In genomic region chr3:58560771-58561311, GRCh38 we compare ENCODE assay signal across 11 cellular contexts. TPM values are rescaled to one million over a fixed set of nuclear protein-coding genes. Genes with fewer than 3 reads are reported as not detected.
DNase-seq lines count a peak whose midpoint lies in the region; ATAC-seq and TF ChIP-seq lines count a peak whose summit lies in the region.
"Had no signal": no experiment of that assay in that cellular context is flagged by ENCODE, and none has a peak within 500 bp of the region (broad histone marks: within the 10 kb centered on the region; RNA-seq: fewer than 3 reads in every experiment).

No MANE protein-coding gene starts in this region.

- WGBS in IMR-90 (ENCODE audit: extremely low coverage in 2 of 2, insufficient read length in 1 of 2), 2 experiments, result 29% methylated on average over 3 of the region's 12 CpGs; no CpG with 5 or more reads in 1 of the 2 experiments
- whole genome bisulfite sequencing in body of pancreas, 2 donors, result 72 to 75% methylated on average over 12 of the region's 12 CpGs

- H3K36me3 ChIP-seq in IMR-90 (ENCODE audit: control insufficient read depth, insufficient read depth, low read length) (no peaks in the 10 kb centered on the region), body of pancreas (replicated peaks in 1 of 2; ENCODE audit: insufficient read depth in 1 of 2, low read depth in 2 of 2) (no peaks in the 10 kb centered on the region), Peyer's patch (no peaks in the 10 kb centered on the region)

- no peak; the same call in 1 of the 2 replicates for TF ChIP-seq POLR2A in IMR-90 (IDR thresholded peaks at IDR 0.05; ENCODE audit: low read depth, low read length)
- no peak for TF ChIP-seq POLR2A in body of pancreas (IDR thresholded peaks at IDR 0.05)
- no peak for TF ChIP-seq POLR2A in Peyer's patch (IDR thresholded peaks at IDR 0.05)

- peak overlapping the region; percentile 70 for H2BK5ac ChIP-seq in IMR-90 (ENCODE audit: low read depth, low read length, poor library complexity, severe bottlenecking)

- H2BK20ac ChIP-seq in IMR-90 (ENCODE audit: low read depth, low read length), result peak overlapping the region; percentile 95

- no peaks in the 10 kb centered on the region for H3K9me3 ChIP-seq in IMR-90 (ENCODE audit: control insufficient read depth, insufficient read depth, low read length)
- H3K9me3 ChIP-seq in body of pancreas, result no peaks in the 10 kb centered on the region
- no peaks in the 10 kb centered on the region for H3K9me3 ChIP-seq in Peyer's patch

- peak overlapping the region; percentile 55; the same call in 1 of the 2 replicates for H3K56ac ChIP-seq in IMR-90 (ENCODE audit: extremely low read depth, insufficient read depth, low read length)

- peak overlapping the region; percentile 84; the same call in 2 of the 3 replicates for H2BK15ac ChIP-seq in IMR-90 (ENCODE audit: low read depth, low read length)

- peak overlapping the region; percentile 89 for H2AK9ac ChIP-seq in IMR-90 (replicated peaks; ENCODE audit: low read depth, low read length, poor library complexity)

- BruUV-seq in IMR-90 (replicated peaks; lab: Mats Ljungman, UMichigan), result no TSS peak

- peak; percentile 91 for ATAC-seq in IMR-90 (ENCODE audit: low read depth)
- ATAC-seq in body of pancreas, result peak; percentile 74
- ATAC-seq in HG02798 (IDR thresholded peaks at IDR 0.05; ENCODE audit: poor library complexity, unreplicated experiment), result no peak

- CTCF ChIA-PET in IMR-90 (lab: Yijun Ruan, JAX), result interaction anchor here (0.6 to 1.5 kb wide), 9 partner anchors 8 to 1299 kb away, joined by 3 to 15 read pairs (median 4); no protein-coding TSS in a partner anchor

- H3K14ac ChIP-seq in IMR-90 (replicated peaks; ENCODE audit: low read depth, low read length), result peak overlapping the region; percentile 90

- TF ChIP-seq RAD21 in IMR-90 (IDR thresholded peaks at IDR 0.05; ENCODE audit: low read length), result peak; percentile 90

- peaks cover 4% of the 10 kb centered on the region; the same call in 1 of the 2 replicates for H3K4me1 ChIP-seq in IMR-90 (ENCODE audit: control insufficient read depth, insufficient read depth, low read length)
- peaks cover 5% of the 10 kb centered on the region for H3K4me1 ChIP-seq in body of pancreas
- no peaks in the 10 kb centered on the region for H3K4me1 ChIP-seq in Peyer's patch

- no peaks in the 10 kb centered on the region for H3K79me1 ChIP-seq in IMR-90 (ENCODE audit: low read depth in 1 of 2, low read length in 2 of 2)

- H4K5ac ChIP-seq in IMR-90 (ENCODE audit: low read depth, low read length), result peak overlapping the region; percentile 41; the same call in 1 of the 2 replicates

- H4K91ac ChIP-seq in IMR-90 (ENCODE audit: insufficient read depth, low read depth, low read length), result peak overlapping the region; percentile 99

- H2BK120ac ChIP-seq in IMR-90 (ENCODE audit: low read depth, low read length), result peak overlapping the region; percentile 97

- H3K9me1 ChIP-seq in IMR-90 (ENCODE audit: insufficient read depth, low read length), result peaks cover 14% of the 10 kb centered on the region

- peak overlapping the region; percentile 78; the same call in 1 of the 2 replicates for H3K18ac ChIP-seq in IMR-90 (ENCODE audit: low read depth, low read length)

- DNase-seq in AG20443 (ENCODE audit: low spot score), result peak; percentile 90
- peak; percentile 98 for DNase-seq in IMR-90
- DNase-seq in body of pancreas, result peak in 1 of 4 donors; percentile 43
- peak; percentile 97 for DNase-seq in kidney glomerular epithelial cell (lab: John Stamatoyannopoulos, UW)
- DNase-seq in NCI-H128 (lab: John Stamatoyannopoulos, UW; ENCODE audit: unreplicated experiment), result no peak
- DNase-seq in GF-D8 (lab: John Stamatoyannopoulos, UW), result no peak
- no peak for DNase-seq in Peyer's patch
- DNase-seq: activated naive CD8-positive, alpha-beta T cell treated with anti-CD3 and anti-CD28 coated beads, Interleukin-2, amount 10 ng/mL, durations not matched to agents 7 days and 5 days; MM.1S had no signal

- dilution Hi-C loops in IMR-90 (cut with HindIII; ENCODE audit: low sequenced_read_pairs, unreplicated experiment), result no loop called here

- peak overlapping the region; percentile 96 for H3K4ac ChIP-seq in IMR-90 (ENCODE audit: low read depth, low read length)

- no peak overlapping the region for H3K4me3 ChIP-seq in IMR-90 (ENCODE audit: insufficient read depth, low read depth, low read length)
- no peak overlapping the region for H3K4me3 ChIP-seq in body of pancreas
- H3K4me3 ChIP-seq in Peyer's patch, result no peak overlapping the region
- H3K4me3 ChIP-seq: skin epidermis had no signal

- peak overlapping the region; percentile 92 for H2AK5ac ChIP-seq in IMR-90 (ENCODE audit: low read depth, low read length)

- peak overlapping the region; percentile 40; the same call in 1 of the 2 replicates for H3K23ac ChIP-seq in IMR-90 (ENCODE audit: low read depth, low read length)

- H4K20me1 ChIP-seq in IMR-90 (ENCODE audit: insufficient read depth, low read length), result no peaks in the 10 kb centered on the region

- POLR2A ChIA-PET in IMR-90 (lab: Charles Lee; ENCODE audit: unreplicated experiment), result no interaction called here

- H2AFZ ChIP-seq in IMR-90 (replicated peaks; ENCODE audit: low read length, poor library complexity), result no peak overlapping the region

- H3K4me2 ChIP-seq in IMR-90 (ENCODE audit: low read depth, low read length), result no peak overlapping the region

- no peak overlapping the region for H3K9ac ChIP-seq in IMR-90 (ENCODE audit: low read depth, low read length)

- H4K8ac ChIP-seq in IMR-90 (ENCODE audit: low read depth in 2 of 2, low read length in 2 of 2), result peak overlapping the region in 1 of 2 experiments; percentile 84; a peak in 3 of 4 replicates

- peak overlapping the region; percentile 81 for H3K27ac ChIP-seq in IMR-90 (ENCODE audit: insufficient read depth, low read length)
- no peak overlapping the region for H3K27ac ChIP-seq in body of pancreas
- no peak overlapping the region for H3K27ac ChIP-seq in Peyer's patch
- H3K27ac ChIP-seq: skin epidermis had no signal

- peak; percentile 88 for TF ChIP-seq CTCF in IMR-90 (conservative IDR thresholded peaks at IDR 0.05; ENCODE audit: low read depth, low read length)
- peak in 3 of 7 experiments; percentile 23 to 38 (median 26) for TF ChIP-seq CTCF in body of pancreas (IDR thresholded peaks at IDR 0.05)
- peak in 2 of 6 experiments; percentile 9 to 25 for TF ChIP-seq CTCF in Peyer's patch (IDR thresholded peaks at IDR 0.05)

- no peaks in the 10 kb centered on the region for H3K27me3 ChIP-seq in IMR-90 (ENCODE audit: control insufficient read depth, insufficient read depth, low read length)
- no peaks in the 10 kb centered on the region for H3K27me3 ChIP-seq in body of pancreas
- no peaks in the 10 kb centered on the region for H3K27me3 ChIP-seq in Peyer's patch

- in situ Hi-C loops in IMR-90 (cut with MboI; ENCODE audit: low sequenced_read_pairs), result loop anchor here (5.0 to 25.0 kb wide), 2 partner anchors 66 to 426 kb away; no protein-coding TSS in a partner anchor

- intact Hi-C loops in IMR-90 (cut with micrococcal nuclease), result loop anchor here (2.0 to 10.0 kb wide), 5 partner anchors 70 to 1074 kb away; no protein-coding TSS in a partner anchor
- intact Hi-C loops in body of pancreas (cut with DNase I), result no loop called here

TF ChIP-seq in IMR-90, 13 proteins besides CTCF, POLR2A, EP300 and RAD21:
- peak; percentile 95 for TF ChIP-seq BHLHE40 (IDR thresholded peaks at IDR 0.05; ENCODE audit: low read depth, low read length)
- TF ChIP-seq MAFK (IDR thresholded peaks at IDR 0.05; ENCODE audit: low read depth, low read length), result no peak
- peak; percentile 66 for TF ChIP-seq SMC3 (IDR thresholded peaks at IDR 0.05; ENCODE audit: low read depth, low read length)
- TF ChIP-seq USF2 (IDR thresholded peaks at IDR 0.05; ENCODE audit: low read depth, low read length), result peak; percentile 52; the same call in 1 of the 2 replicates
- TF ChIP-seq CEBPB (IDR thresholded peaks at IDR 0.05; ENCODE audit: low read depth, low read length), result peak; percentile 12; the same call in 1 of the 2 replicates
- TF ChIP-seq RCOR1 (IDR thresholded peaks at IDR 0.05; ENCODE audit: insufficient replicate concordance, low read length), result no peak
- no peak for TF ChIP-seq MAZ (IDR thresholded peaks at IDR 0.05; ENCODE audit: borderline replicate concordance, low read depth, low read length)
- TF ChIP-seq RFX5 (IDR thresholded peaks at IDR 0.05; ENCODE audit: low read depth, low read length), result no peak

RNA-seq across cellular contexts. Expression of gene FAM107A, which starts 16.4 kb away (rescaled TPM):
- total RNA-seq in IMR-90 (2012; rRNA removed) (not detected in 2 replicates), body of pancreas (10 to 100 TPM; 14.5 to 26.4 TPM), Peyer's patch (10 to 100 TPM; 11.0 to 93.3 (median 24.3) TPM)
- polyA plus RNA-seq in IMR-90 (2012; rRNA removed), result not detected in 2 replicates
- polyA plus RNA-seq in IMR-90 (2012; cell fraction: cytosol; rRNA removed), result not detected in 2 replicates
- 0.05 and 0.07 TPM in 2 replicates for polyA plus RNA-seq in IMR-90 (2012; cell fraction: nucleus; rRNA removed; ENCODE audit: low replicate concordance)
- total RNA-seq: activated naive CD8-positive, alpha-beta T cell treated with anti-CD3 and anti-CD28 coated beads, Interleukin-2, amount 10 ng/mL, durations not matched to agents 7 days and 5 days had no signal

RNA-seq across cellular contexts. Expression of gene ACOX2, which starts 23.9 kb away (rescaled TPM):
- total RNA-seq in IMR-90 (2012; rRNA removed), result 15.6 and 17.8 TPM in 2 replicates
- 26.8 and 32.9 TPM in 2 replicates for polyA plus RNA-seq in IMR-90 (2012; rRNA removed)
- 17.9 and 19.5 TPM in 2 replicates for polyA plus RNA-seq in IMR-90 (2012; cell fraction: cytosol; rRNA removed)
- polyA plus RNA-seq in IMR-90 (2012; cell fraction: nucleus; rRNA removed; ENCODE audit: low replicate concordance), result 137 and 183 TPM in 2 replicates
- 1 to 10 TPM; 2.3 to 5.9 TPM for total RNA-seq in body of pancreas
- 100 to 1,000 TPM in 3 of 4 donors, 10 to 100 TPM in 1; 54.5 to 162 (median 142) TPM for total RNA-seq in Peyer's patch
- total RNA-seq: activated naive CD8-positive, alpha-beta T cell treated with anti-CD3 and anti-CD28 coated beads, Interleukin-2, amount 10 ng/mL, durations not matched to agents 7 days and 5 days had no signal

Comparison
In these comparisons a context has a peak if more than half of its experiments do, and no peak if none do; other contexts are left out.
1. DNase-seq: peak in AG20443 (single experiment), IMR-90 (single experiment) and kidney glomerular epithelial cell (single experiment); none in NCI-H128 (single experiment), GF-D8 (single experiment) and Peyer's patch (0 of 3).
2. RNA of gene FAM107A, which starts 16.4 kb away (total RNA-seq): 11.0 to 93.3 TPM in Peyer's patch and 14.5 to 26.4 TPM in body of pancreas; not detected in IMR-90; every median in the first group is over 10 times any median in the second.